Comparison of ENCODE assay signal across 8 cellular contexts in the genomic region with DNA sequence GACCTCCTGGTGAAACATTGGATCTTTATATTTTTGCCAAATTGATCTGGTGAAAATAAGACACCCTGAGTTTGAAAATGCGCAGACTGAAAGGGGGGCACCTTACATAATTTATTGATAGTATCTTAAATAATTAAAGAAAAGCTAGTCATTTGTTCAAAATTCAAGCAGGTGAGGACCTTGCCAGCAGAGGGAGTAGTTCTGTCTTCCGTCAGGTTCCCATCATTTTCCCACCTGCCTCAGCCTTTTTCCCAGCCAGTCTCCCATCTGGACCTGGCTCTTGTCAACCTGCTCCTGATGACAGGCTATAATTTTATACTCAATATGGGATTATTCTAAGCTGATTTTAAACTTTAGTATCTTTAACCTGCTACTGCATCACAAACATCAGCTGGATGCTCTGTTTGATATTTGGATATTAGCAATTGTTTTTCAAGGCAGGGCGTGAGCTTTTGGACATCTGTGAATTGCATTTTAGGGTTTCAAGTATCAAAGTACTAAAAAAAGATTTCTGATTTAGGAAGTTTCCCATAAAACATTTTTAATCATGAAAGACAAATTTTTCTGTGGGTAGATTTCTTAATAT.
DNase-seq lines count a peak whose midpoint lies in the region; ATAC-seq and TF ChIP-seq lines count a peak whose summit lies in the region.

No MANE protein-coding gene starts in this region.

- intact Hi-C loops in OCI-LY7 (cut with micrococcal nuclease; ENCODE audit: unreplicated experiment) (no loop called here), upper lobe of right lung (cut with DNase I) (no loop called here)
- intact Hi-C loops in naive thymus-derived CD4-positive, alpha-beta T cell (cut with micrococcal nuclease) = loop anchor here in 1 of 2 donors (5.0 kb wide), 1 partner anchor 316 kb away; no protein-coding TSS in a partner anchor

- POLR2A ChIA-PET in OCI-LY7 (lab: Charles Lee) = interaction anchor here (0.7 to 1.5 kb wide), 4 partner anchors 12 to 130 kb away, joined by 3 to 5 read pairs (median 3); no protein-coding TSS in a partner anchor
- POLR2A ChIA-PET in naive thymus-derived CD4-positive, alpha-beta T cell (lab: Charles Lee) = no interaction called here

- H3K4me3 Mint-ChIP-seq in HFFc6 = no peak overlapping the region
- no peak overlapping the region for H3K4me3 Mint-ChIP-seq in naive thymus-derived CD4-positive, alpha-beta T cell

- ATAC-seq in upper lobe of right lung (peak; percentile 30), GM18502 (IDR thresholded peaks at IDR 0.05; ENCODE audit: poor library complexity, unreplicated experiment) (no peak)
- ATAC-seq in naive thymus-derived CD4-positive, alpha-beta T cell = no peak

- peak; percentile 85 for TF ChIP-seq CTCF in HFFc6 (IDR thresholded peaks at IDR 0.05)
- peak; percentile 77 for TF ChIP-seq CTCF in OCI-LY7 (conservative IDR thresholded peaks at IDR 0.05; ENCODE audit: low read length)
- TF ChIP-seq CTCF in fibroblast of the aortic adventitia (IDR thresholded peaks at IDR 0.05; ENCODE audit: insufficient read depth, low read length) = peak; percentile 66
- peak; percentile 57 for TF ChIP-seq CTCF in upper lobe of right lung (IDR thresholded peaks at IDR 0.05)

- H3K9me3 Mint-ChIP-seq in HFFc6 = no peaks in the 10 kb centered on the region
- H3K9me3 Mint-ChIP-seq in naive thymus-derived CD4-positive, alpha-beta T cell = no peaks in the 10 kb centered on the region

- H3K27ac Mint-ChIP-seq in HFFc6 = no peak overlapping the region
- H3K27ac Mint-ChIP-seq in naive thymus-derived CD4-positive, alpha-beta T cell = no peak overlapping the region

- no peaks in the 10 kb centered on the region for H4K20me1 ChIP-seq in OCI-LY7 (ENCODE audit: insufficient read depth, low read length)

- H3K27ac ChIP-seq in OCI-LY7 (ENCODE audit: low read depth, low read length, poor library complexity, severe bottlenecking) (no peak overlapping the region), upper lobe of right lung (no peak overlapping the region)
- no peak overlapping the region for H3K27ac ChIP-seq in naive thymus-derived CD4-positive, alpha-beta T cell (ENCODE audit: low read depth, low read length)

- peaks cover 27% of the 10 kb centered on the region for H3K4me1 Mint-ChIP-seq in HFFc6 (ENCODE audit: low read depth)
- H3K4me1 Mint-ChIP-seq in naive thymus-derived CD4-positive, alpha-beta T cell = peaks cover 0 to 3% (median 0%) of the 10 kb centered on the region in 7 donors

- no peaks in the 10 kb centered on the region for H3K79me2 ChIP-seq in OCI-LY7 (ENCODE audit: insufficient read depth, low read depth, low read length)

- H3K27me3 ChIP-seq in upper lobe of right lung = no peaks in the 10 kb centered on the region
- H3K27me3 ChIP-seq in naive thymus-derived CD4-positive, alpha-beta T cell (ENCODE audit: control insufficient read depth in 2 of 2, insufficient read depth in 2 of 2, low read length in 2 of 2) = no peaks in the 10 kb centered on the region

- no peaks in the 10 kb centered on the region for H3K9me3 ChIP-seq in OCI-LY7 (ENCODE audit: low read length)
- no peaks in the 10 kb centered on the region for H3K9me3 ChIP-seq in upper lobe of right lung
- H3K9me3 ChIP-seq in naive thymus-derived CD4-positive, alpha-beta T cell (ENCODE audit: control insufficient read depth in 2 of 3, low read length in 3 of 3) = no peaks in the 10 kb centered on the region

- H3K27me3 Mint-ChIP-seq in HFFc6 (ENCODE audit: insufficient read depth) = no peaks in the 10 kb centered on the region
- H3K27me3 Mint-ChIP-seq in naive thymus-derived CD4-positive, alpha-beta T cell = no peaks in the 10 kb centered on the region

- no peak overlapping the region for H3K4me2 ChIP-seq in OCI-LY7 (ENCODE audit: low read length)

- CTCF ChIA-PET in OCI-LY7 (lab: Charles Lee; ENCODE audit: unreplicated experiment) = interaction anchor here (0.6 kb wide), 1 partner anchor 450 kb away, joined by 7 read pairs; no protein-coding TSS in a partner anchor
- CTCF ChIA-PET in naive thymus-derived CD4-positive, alpha-beta T cell (lab: Charles Lee) = interaction anchor here (0.5 to 0.7 kb wide), 2 partner anchors 205 to 524 kb away, joined by 3 read pairs; no protein-coding TSS in a partner anchor

- H2AFZ ChIP-seq in OCI-LY7 (ENCODE audit: low read length) = no peak overlapping the region

- H3K4me1 ChIP-seq in OCI-LY7 (ENCODE audit: insufficient read depth, low read length, poor library complexity, severe bottlenecking) (no peaks in the 10 kb centered on the region), upper lobe of right lung (peaks cover 3% of the 10 kb centered on the region)
- H3K4me1 ChIP-seq in naive thymus-derived CD4-positive, alpha-beta T cell (ENCODE audit: control insufficient read depth in 2 of 2, insufficient read depth in 2 of 2, low read length in 2 of 2) = no peaks in the 10 kb centered on the region

- DNase-seq in COLO668 (lab: John Stamatoyannopoulos, UW; ENCODE audit: unreplicated experiment) (peak; percentile 34), HFFc6 (peak; percentile 11), OCI-LY7 (ENCODE audit: low spot score) (peak; percentile 4), fibroblast of the aortic adventitia (ENCODE audit: low read depth) (peak; percentile 51), upper lobe of right lung (no peak), SIG-M5 (lab: John Stamatoyannopoulos, UW) (no peak)
- no peak for DNase-seq in naive thymus-derived CD4-positive, alpha-beta T cell

- H3K36me3 Mint-ChIP-seq in HFFc6 (ENCODE audit: low read depth) = no peaks in the 10 kb centered on the region
- peaks cover 0 to 12% (median 3%) of the 10 kb centered on the region in 5 donors for H3K36me3 Mint-ChIP-seq in naive thymus-derived CD4-positive, alpha-beta T cell

- no peaks in the 10 kb centered on the region for H3K36me3 ChIP-seq in OCI-LY7 (ENCODE audit: insufficient read depth, low read length)
- H3K36me3 ChIP-seq in upper lobe of right lung = no peaks in the 10 kb centered on the region
- H3K36me3 ChIP-seq in naive thymus-derived CD4-positive, alpha-beta T cell (ENCODE audit: control insufficient read depth in 2 of 3, insufficient read depth in 3 of 3, low read length in 3 of 3) = no peaks in the 10 kb centered on the region

- no peaks in the 10 kb centered on the region for H3K9me2 ChIP-seq in OCI-LY7 (ENCODE audit: insufficient read depth, low read length)

- BruUV-seq in OCI-LY7 (replicated peaks; lab: Mats Ljungman, UMichigan) = no TSS peak

- H3K4me3 ChIP-seq in OCI-LY7 (ENCODE audit: low read depth, low read length, poor library complexity, severe bottlenecking) (no peak overlapping the region), fibroblast of the aortic adventitia (ENCODE audit: low read depth, low read length) (no peak overlapping the region), upper lobe of right lung (no peak overlapping the region)
- no peak overlapping the region for H3K4me3 ChIP-seq in naive thymus-derived CD4-positive, alpha-beta T cell (ENCODE audit: low read length)

Comparison
In these comparisons a context has a peak if more than half of its experiments do, and no peak if none do; other contexts are left out.
1. DNase-seq: peak in COLO668 (single experiment), HFFc6 (single experiment), OCI-LY7 (single experiment) and fibroblast of the aortic adventitia (single experiment); none in upper lobe of right lung (single experiment), SIG-M5 (single experiment) and naive thymus-derived CD4-positive, alpha-beta T cell (0 of 9).
2. Peak in every context shown above with its lines, with median percentiles within 50 percentile points of each other: CTCF ChIP-seq.